ENCODE assay signal across 1 cellular context in the genomic region with DNA sequence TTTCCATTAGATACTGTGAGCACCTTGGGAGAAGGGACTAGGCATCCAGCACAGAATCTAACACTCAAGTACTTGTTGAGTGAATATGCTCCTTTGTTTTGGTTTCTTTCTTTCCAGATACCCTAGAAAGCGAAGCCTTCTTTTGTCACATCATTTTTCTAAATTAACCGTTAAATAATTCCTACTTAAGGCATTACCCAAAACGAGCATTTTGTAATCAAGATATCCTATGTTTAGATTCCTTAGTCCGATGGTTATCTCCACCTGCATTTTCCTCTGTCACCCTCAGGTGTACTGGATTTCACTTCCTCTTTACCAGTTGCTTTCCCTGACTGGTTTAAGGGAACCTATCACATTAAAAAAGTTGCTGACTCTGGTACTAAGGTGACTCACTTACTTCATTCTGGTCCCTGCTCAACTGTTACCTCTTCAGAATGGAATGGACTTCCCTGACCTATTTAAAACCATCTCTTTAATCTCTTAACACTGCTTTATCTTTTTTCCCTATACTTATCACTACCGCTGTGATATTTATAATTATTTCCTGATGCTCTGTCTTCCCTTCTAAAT.
TF ChIP-seq lines count a peak whose summit lies in the region.

No MANE protein-coding gene starts in this region.

TF ChIP-seq in GM23338, 12 proteins besides CTCF, POLR2A, EP300 and RAD21 (continued from another document):
- TF ChIP-seq, protein P1, sequence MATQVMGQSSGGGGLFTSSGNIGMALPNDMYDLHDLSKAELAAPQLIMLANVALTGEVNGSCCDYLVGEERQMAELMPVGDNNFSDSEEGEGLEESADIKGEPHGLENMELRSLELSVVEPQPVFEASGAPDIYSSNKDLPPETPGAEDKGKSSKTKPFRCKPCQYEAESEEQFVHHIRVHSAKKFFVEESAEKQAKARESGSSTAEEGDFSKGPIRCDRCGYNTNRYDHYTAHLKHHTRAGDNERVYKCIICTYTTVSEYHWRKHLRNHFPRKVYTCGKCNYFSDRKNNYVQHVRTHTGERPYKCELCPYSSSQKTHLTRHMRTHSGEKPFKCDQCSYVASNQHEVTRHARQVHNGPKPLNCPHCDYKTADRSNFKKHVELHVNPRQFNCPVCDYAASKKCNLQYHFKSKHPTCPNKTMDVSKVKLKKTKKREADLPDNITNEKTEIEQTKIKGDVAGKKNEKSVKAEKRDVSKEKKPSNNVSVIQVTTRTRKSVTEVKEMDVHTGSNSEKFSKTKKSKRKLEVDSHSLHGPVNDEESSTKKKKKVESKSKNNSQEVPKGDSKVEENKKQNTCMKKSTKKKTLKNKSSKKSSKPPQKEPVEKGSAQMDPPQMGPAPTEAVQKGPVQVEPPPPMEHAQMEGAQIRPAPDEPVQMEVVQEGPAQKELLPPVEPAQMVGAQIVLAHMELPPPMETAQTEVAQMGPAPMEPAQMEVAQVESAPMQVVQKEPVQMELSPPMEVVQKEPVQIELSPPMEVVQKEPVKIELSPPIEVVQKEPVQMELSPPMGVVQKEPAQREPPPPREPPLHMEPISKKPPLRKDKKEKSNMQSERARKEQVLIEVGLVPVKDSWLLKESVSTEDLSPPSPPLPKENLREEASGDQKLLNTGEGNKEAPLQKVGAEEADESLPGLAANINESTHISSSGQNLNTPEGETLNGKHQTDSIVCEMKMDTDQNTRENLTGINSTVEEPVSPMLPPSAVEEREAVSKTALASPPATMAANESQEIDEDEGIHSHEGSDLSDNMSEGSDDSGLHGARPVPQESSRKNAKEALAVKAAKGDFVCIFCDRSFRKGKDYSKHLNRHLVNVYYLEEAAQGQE (IDR thresholded peaks at IDR 0.05; ENCODE audit: unreplicated experiment), result no peak
- TF ChIP-seq CREB1 (CRISPR knock-in tag; IDR thresholded peaks at IDR 0.05; ENCODE audit: low read depth) (no peak), ZNF114 (CRISPR knock-in tag; IDR thresholded peaks at IDR 0.05) (no peak), POLR2AphosphoS5 (IDR thresholded peaks at IDR 0.05; ENCODE audit: low read depth) (no peak), NANOG (IDR thresholded peaks at IDR 0.05; ENCODE audit: borderline replicate concordance) (no peak)
- TF ChIP-seq, protein P2, sequence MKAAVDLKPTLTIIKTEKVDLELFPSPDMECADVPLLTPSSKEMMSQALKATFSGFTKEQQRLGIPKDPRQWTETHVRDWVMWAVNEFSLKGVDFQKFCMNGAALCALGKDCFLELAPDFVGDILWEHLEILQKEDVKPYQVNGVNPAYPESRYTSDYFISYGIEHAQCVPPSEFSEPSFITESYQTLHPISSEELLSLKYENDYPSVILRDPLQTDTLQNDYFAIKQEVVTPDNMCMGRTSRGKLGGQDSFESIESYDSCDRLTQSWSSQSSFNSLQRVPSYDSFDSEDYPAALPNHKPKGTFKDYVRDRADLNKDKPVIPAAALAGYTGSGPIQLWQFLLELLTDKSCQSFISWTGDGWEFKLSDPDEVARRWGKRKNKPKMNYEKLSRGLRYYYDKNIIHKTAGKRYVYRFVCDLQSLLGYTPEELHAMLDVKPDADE (IDR thresholded peaks at IDR 0.05), result no peak
